ENCODE assay signal across 8 cellular contexts in genomic region chr10:59234814-59235429, GRCh38.
A peak's percentile ranks its signal among the peaks of the same experiment; 100 is the strongest.
DNase-seq lines count a peak whose midpoint lies in the region; ATAC-seq and TF ChIP-seq lines count a peak whose summit lies in the region.

No MANE protein-coding gene starts in this region.

- TF ChIP-seq CTCF in NB4 (IDR thresholded peaks at IDR 0.05; ENCODE audit: low read depth, low read length) = peak; percentile 67
- TF ChIP-seq CTCF in cardiac fibroblast (IDR thresholded peaks at IDR 0.05; ENCODE audit: low read depth, low read length) = peak; percentile 58
- TF ChIP-seq CTCF in nephron (IDR thresholded peaks at IDR 0.05; ENCODE audit: unreplicated experiment in 3 of 3) = peak; percentile 55 to 67 (median 58)

- peaks cover 5% of the 10 kb centered on the region for H3K9me3 Mint-ChIP-seq in nephron

- ATAC-seq in GM21723 (IDR thresholded peaks at IDR 0.05; ENCODE audit: unreplicated experiment) = no peak

- H3K27ac Mint-ChIP-seq in nephron = no peak overlapping the region

- TF ChIP-seq POLR2A in NB4 (IDR thresholded peaks at IDR 0.05; ENCODE audit: extremely low read depth, insufficient read length) = no peak

- peak; percentile 6 for DNase-seq in NCI-H510A treated with DMSO at 0.1 percent for 48 hours (lab: John Stamatoyannopoulos, UW)
- no peak for DNase-seq in NCI-H510A (lab: John Stamatoyannopoulos, UW)
- DNase-seq in NB4 (ENCODE audit: low read depth) = peak; percentile 33
- peak; percentile 67 to 68 for DNase-seq in cardiac fibroblast (ENCODE audit: low read depth in 2 of 2)
- DNase-seq in NCI-H526 treated with DMSO at 0.1 percent for 48 hours (lab: John Stamatoyannopoulos, UW) = no peak
- DNase-seq in activated naive CD4-positive, alpha-beta T cell (lab: John Stamatoyannopoulos, UW) = no peak

- H3K36me3 Mint-ChIP-seq in nephron (ENCODE audit: low read depth) = peaks cover 8% of the 10 kb centered on the region

- no peaks in the 10 kb centered on the region for H3K4me1 Mint-ChIP-seq in nephron

- no peaks in the 10 kb centered on the region for H3K27me3 Mint-ChIP-seq in nephron (ENCODE audit: low read depth)

- no peak overlapping the region for H3K4me3 Mint-ChIP-seq in nephron

- H3K4me3 ChIP-seq in NB4 (ENCODE audit: low read depth, low read length) = no peak overlapping the region
- no peak overlapping the region for H3K4me3 ChIP-seq in cardiac fibroblast (replicated peaks in 1 of 2; ENCODE audit: low read depth in 2 of 2, low read length in 2 of 2)

Comparison
In these comparisons a context has a peak if more than half of its experiments do, and no peak if none do; other contexts are left out.
1. DNase-seq: peak in NCI-H510A treated with DMSO at 0.1 percent for 48 hours (single experiment), NB4 (single experiment) and cardiac fibroblast (2 of 2); none in NCI-H510A (single experiment), NCI-H526 treated with DMSO at 0.1 percent for 48 hours (single experiment) and activated naive CD4-positive, alpha-beta T cell (0 of 4).
2. Peak in every context shown above with its lines, with median percentiles within 50 percentile points of each other: CTCF ChIP-seq.